8 cellular contexts compared by ENCODE assay signal in the genomic region with DNA sequence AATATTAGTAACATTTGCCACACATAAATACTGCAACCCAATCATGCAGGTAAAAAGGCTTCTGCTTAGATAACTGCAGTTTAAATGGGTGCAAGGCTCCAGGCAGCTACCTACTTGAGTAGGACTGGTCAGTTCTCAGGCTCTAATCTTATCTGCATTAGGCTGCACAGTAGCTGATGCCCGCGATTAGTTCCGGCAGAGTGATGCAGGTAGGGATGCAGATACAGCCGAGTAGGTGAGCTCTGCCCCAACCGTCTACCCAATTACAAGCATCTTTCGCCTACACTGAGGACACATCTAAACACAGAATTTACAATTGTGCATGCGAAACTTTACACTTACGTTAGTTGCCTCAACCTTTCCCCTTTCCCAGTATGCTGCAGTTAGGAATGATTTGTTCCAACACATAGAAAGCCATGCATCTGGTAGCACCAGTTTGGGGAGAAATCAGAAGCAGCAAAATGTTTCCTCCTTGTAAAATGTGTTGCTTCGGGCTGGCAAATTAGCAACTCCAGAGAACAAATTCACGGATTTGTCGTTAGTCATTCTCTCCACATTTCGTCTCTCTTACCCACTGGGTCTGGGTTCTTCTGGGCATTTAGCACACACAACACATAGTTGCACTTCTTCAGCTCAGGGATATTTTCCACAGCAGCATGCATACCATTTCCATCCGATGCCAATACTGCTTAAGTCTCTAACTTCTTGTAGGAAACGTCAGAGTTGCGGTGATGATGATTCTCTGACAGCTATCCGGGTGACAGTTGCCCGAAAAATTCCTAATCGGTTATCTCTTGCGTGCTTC. TPM values are rescaled to one million over a fixed set of nuclear protein-coding genes. Genes with fewer than 3 reads are reported as not detected.
DNase-seq lines count a peak whose midpoint lies in the region; ATAC-seq lines count a peak whose summit lies in the region.
"Had no signal": no experiment of that assay in that cellular context is flagged by ENCODE, and none has a peak within 500 bp of the region (broad histone marks: within the 10 kb centered on the region; RNA-seq: fewer than 3 reads in every experiment).

No MANE protein-coding gene starts in this region.

- H3K36me3 ChIP-seq in iPS-15b (ENCODE audit: control insufficient read depth, insufficient read depth, low read length): no peaks in the 10 kb centered on the region

- peaks cover 26% of the 10 kb centered on the region for H3K27me3 ChIP-seq in iPS-15b (ENCODE audit: control insufficient read depth, insufficient read depth, low read length)

- peak overlapping the region; percentile 91 for H3K4me3 ChIP-seq in iPS-15b (ENCODE audit: low read depth, low read length)

- ATAC-seq in GM18870 (IDR thresholded peaks at IDR 0.05; ENCODE audit: unreplicated experiment) (peak; percentile 0), HG02763 (IDR thresholded peaks at IDR 0.05; ENCODE audit: unreplicated experiment) (peak; percentile 1)

- no peaks in the 10 kb centered on the region for H3K9me3 ChIP-seq in iPS-15b (ENCODE audit: control insufficient read depth, insufficient read depth, low read length)

- H3K27ac ChIP-seq in angular gyrus (ENCODE audit: low read depth, low read length): peak overlapping the region; percentile 79
- H3K27ac ChIP-seq in temporal lobe (ENCODE audit: low read depth, low read length): peak overlapping the region; percentile 85
- H3K27ac ChIP-seq: VCaP had no signal

- no peaks in the 10 kb centered on the region for H3K4me1 ChIP-seq in iPS-15b (ENCODE audit: control insufficient read depth, insufficient read depth, low read length)

- H3K9ac ChIP-seq in iPS-15b (ENCODE audit: low read depth, low read length): no peak overlapping the region

- no peak for DNase-seq in SHP77 treated with DMSO at 0.1 percent for 48 hours (lab: John Stamatoyannopoulos, UW)
- DNase-seq in foreskin melanocyte: no peak

RNA-seq across cellular contexts. Expression of a gene that starts 0.5 kb away (rescaled TPM):
- total RNA-seq in temporal lobe: 59.0 TPM
